ENCODE assay signal across 15 cellular contexts in the genomic region with DNA sequence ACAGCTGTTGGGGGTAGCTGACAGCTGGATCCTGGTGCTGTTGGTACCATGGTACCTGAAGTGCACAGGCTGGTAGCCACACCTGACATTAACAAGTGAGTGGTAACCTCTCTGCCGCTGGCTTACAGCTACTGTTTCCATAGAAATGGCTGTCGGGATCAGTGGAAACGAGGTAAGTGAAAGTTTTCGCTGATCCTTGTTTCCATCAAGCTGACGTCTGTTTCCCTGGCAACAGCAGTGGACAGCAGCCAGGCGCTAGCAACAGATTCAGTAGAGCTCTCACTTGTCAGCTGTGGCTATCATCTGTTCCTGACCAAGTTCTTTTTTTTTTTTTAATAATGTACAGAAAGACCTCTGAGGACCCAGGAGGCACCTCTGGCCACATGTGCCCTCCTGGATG.
DNase-seq lines count a peak whose midpoint lies in the region; ATAC-seq, FAIRE-seq and TF ChIP-seq lines count a peak whose summit lies in the region.
"Had no signal": no experiment of that assay in that cellular context is flagged by ENCODE, and none has a peak within 500 bp of the region (broad histone marks: within the 10 kb centered on the region; RNA-seq: fewer than 3 reads in every experiment).

No MANE protein-coding gene starts in this region.

- POLR2A ChIA-PET in PC-3 (lab: Charles Lee; ENCODE audit: unreplicated experiment) = no interaction called here

- H2AFZ ChIP-seq in MM.1S (ENCODE audit: low read length) = no peak overlapping the region
- no peak overlapping the region for H2AFZ ChIP-seq in PC-3 (ENCODE audit: low read length)

- no peak for TF ChIP-seq EP300 in sigmoid colon (IDR thresholded peaks at IDR 0.05)

- CTCF ChIA-PET in PC-3 (lab: Charles Lee) = no interaction called here

- 64 to 87% methylated on average over 6 of the region's 6 CpGs for WGBS in sigmoid colon, 2 donors

- H3K27ac ChIP-seq in sigmoid colon (no peak overlapping the region), MM.1S (ENCODE audit: low read length) (no peak overlapping the region), PC-3 (ENCODE audit: low read length) (no peak overlapping the region)
- H3K27ac ChIP-seq: A549 had no signal

- H3F3A ChIP-seq in MM.1S (ENCODE audit: insufficient read depth, low read length) (no peaks in the 10 kb centered on the region), PC-3 (ENCODE audit: low read length, unreplicated experiment) (no peaks in the 10 kb centered on the region)

- H3K79me2 ChIP-seq in MM.1S (ENCODE audit: low read length) (no peaks in the 10 kb centered on the region), PC-3 (ENCODE audit: low read length) (no peaks in the 10 kb centered on the region)

- H3K4me2 ChIP-seq in MM.1S (ENCODE audit: low read depth, low read length) = no peak overlapping the region
- H3K4me2 ChIP-seq in PC-3 (ENCODE audit: low read length) = no peak overlapping the region
- H3K4me2 ChIP-seq: A549 had no signal

- TF ChIP-seq CTCF in sigmoid colon (IDR thresholded peaks at IDR 0.05) = no peak
- no peak for TF ChIP-seq CTCF in MM.1S (IDR thresholded peaks at IDR 0.05; ENCODE audit: low read length)
- TF ChIP-seq CTCF in PC-3 (conservative IDR thresholded peaks at IDR 0.05; ENCODE audit: low read depth, low read length) = no peak

- H3K27me3 ChIP-seq in sigmoid colon = no peaks in the 10 kb centered on the region
- no peaks in the 10 kb centered on the region for H3K27me3 ChIP-seq in MM.1S (replicated peaks; ENCODE audit: insufficient read depth, low read length)
- peaks cover 78% of the 10 kb centered on the region for H3K27me3 ChIP-seq in PC-3 (ENCODE audit: low read length)

- H3K4me1 ChIP-seq in sigmoid colon (peaks cover 0 to 8% (median 3%) of the 10 kb centered on the region in 4 donors), MM.1S (ENCODE audit: low read length) (no peaks in the 10 kb centered on the region), PC-3 (ENCODE audit: insufficient read depth, low read length) (no peaks in the 10 kb centered on the region)
- H3K4me1 ChIP-seq: A549 had no signal

- BruUV-seq in PC-3 (replicated peaks; lab: Mats Ljungman, UMichigan) = no TSS peak

- no peak for ATAC-seq in PC-3
- ATAC-seq: A549; activated T-cell treated with anti-CD3 and anti-CD28 coated beads, Interleukin-2, amount 50 U/mL, for 72 hours had no signal

- DNase-seq in NCI-H146 (lab: John Stamatoyannopoulos, UW) (peak; percentile 24), NCI-H146 treated with DMSO at 0.1 percent for 48 hours (lab: John Stamatoyannopoulos, UW; ENCODE audit: unreplicated experiment) (no peak), anterior cingulate cortex (lab: John Stamatoyannopoulos, UW) (peak in 38 of 58 donors; percentile 4 to 80 (median 36)), iris pigment epithelial cell (ENCODE audit: low read depth) (peak; percentile 5), sigmoid colon (peak; percentile 79), GM19239 (ENCODE audit: insufficient read length, low spot score) (no peak), MM.1S (no peak), PC-3 (no peak)
- DNase-seq: activated CD4-positive, alpha-beta T cell treated with anti-CD3 and anti-CD28 coated beads, Interleukin-2, amount 10 ng/mL, durations not matched to agents 24 days and 14 days; activated T-cell treated with anti-CD3 and anti-CD28 coated beads, Interleukin-2, amount 50 U/mL, for 72 hours; endodermal cell; NCI-H2081; stimulated activated CD4-positive, alpha-beta T cell treated with anti-CD3 and anti-CD28 coated beads, Interleukin-1b, Interleukin-23, amount 100 ng/mL, for 48 hours; T-helper 2 cell had no signal

- TF ChIP-seq POLR2A in sigmoid colon (IDR thresholded peaks at IDR 0.05) = no peak

- no peak overlapping the region for H3K4me3 ChIP-seq in sigmoid colon
- H3K4me3 ChIP-seq in MM.1S (ENCODE audit: low read length) = no peak overlapping the region
- no peak overlapping the region for H3K4me3 ChIP-seq in PC-3 (ENCODE audit: low read length)
- H3K4me3 ChIP-seq: A549 had no signal

- no peaks in the 10 kb centered on the region for H3K9me3 ChIP-seq in sigmoid colon
- no peaks in the 10 kb centered on the region for H3K9me3 ChIP-seq in MM.1S (replicated peaks; ENCODE audit: insufficient read depth, low read length)
- H3K9me3 ChIP-seq in PC-3 (ENCODE audit: low read length) = no peaks in the 10 kb centered on the region
- H3K9me3 ChIP-seq: A549 had no signal

- no peaks in the 10 kb centered on the region for H3K36me3 ChIP-seq in sigmoid colon
- no peaks in the 10 kb centered on the region for H3K36me3 ChIP-seq in MM.1S (replicated peaks; ENCODE audit: insufficient read depth, low read length)
- no peaks in the 10 kb centered on the region for H3K36me3 ChIP-seq in PC-3 (ENCODE audit: low read depth, low read length)

- H4K20me1 ChIP-seq in MM.1S (ENCODE audit: insufficient read depth, low read length) = no peaks in the 10 kb centered on the region
- H4K20me1 ChIP-seq in PC-3 (ENCODE audit: low read length) = no peaks in the 10 kb centered on the region

- intact Hi-C loops in sigmoid colon (cut with DNase I) (no loop called here), PC-3 (cut with micrococcal nuclease) (no loop called here)

- H3K9me2 ChIP-seq in MM.1S (replicated peaks; ENCODE audit: insufficient read depth, low read length) (no peaks in the 10 kb centered on the region), PC-3 (replicated peaks; ENCODE audit: low read length) (no peaks in the 10 kb centered on the region)

- no peak overlapping the region for H3K9ac ChIP-seq in MM.1S (ENCODE audit: low read length)
- H3K9ac ChIP-seq in PC-3 (ENCODE audit: low read length) = no peak overlapping the region

- no peak for FAIRE-seq in GM19239 (lab: Jason Lieb, UNC)
- FAIRE-seq: A549 had no signal

Comparison
In these comparisons a context has a peak if more than half of its experiments do, and no peak if none do; other contexts are left out.
1. DNase-seq: peak in NCI-H146 (single experiment), anterior cingulate cortex (38 of 58), iris pigment epithelial cell (single experiment) and sigmoid colon (single experiment); none in NCI-H146 treated with DMSO at 0.1 percent for 48 hours (single experiment), GM19239 (single experiment), MM.1S (single experiment) and PC-3 (single experiment).